ENCODE assay signal across 17 cellular contexts in genomic region chr4:126221717-126222116, GRCh38.
"Had no signal": no experiment of that assay in that cellular context is flagged by ENCODE, and none has a peak within 500 bp of the region (broad histone marks: within the 10 kb centered on the region; RNA-seq: fewer than 3 reads in every experiment).

No MANE protein-coding gene starts in this region.

- H3K4me3 ChIP-seq: dorsolateral prefrontal cortex, left lung, mucosa of descending colon, pancreas, tibial artery had no signal

- FAIRE-seq: colon, pancreas had no signal

- ATAC-seq: activated CD8-positive, alpha-beta memory T cell treated with anti-CD3 and anti-CD28 coated beads, Interleukin-2, amount 10 ng/mL, durations not matched to agents 7 days and 5 days; left lung; mucosa of descending colon; pancreas had no signal

- DNase-seq: activated CD4-positive, alpha-beta memory T cell treated with anti-CD3 and anti-CD28 coated beads, Interleukin-2, amount 10 ng/mL, durations not matched to agents 7 days and 5 days; activated CD4-positive, alpha-beta T cell treated with anti-CD3 and anti-CD28 coated beads for 48 hours; activated CD4-positive, CD25-positive, alpha-beta regulatory T cell; activated CD8-positive, alpha-beta memory T cell treated with anti-CD3 and anti-CD28 coated beads, Interleukin-2, amount 10 ng/mL, durations not matched to agents 7 days and 5 days; amygdala; dorsolateral prefrontal cortex; foreskin melanocyte; left lung; mucosa of descending colon; naive B cell; pancreas; stimulated activated CD4-positive, alpha-beta T cell treated with anti-CD3 and anti-CD28 coated beads, Interleukin-1b, Interleukin-23, amount 100 ng/mL, for 48 hours; stimulated activated CD8-positive, alpha-beta memory T cell treated with anti-CD3 and anti-CD28 coated beads, Interleukin-4, amount 100 ng/mL, for 48 hours; stimulated activated naive CD4-positive, alpha-beta T cell treated with Interleukin-2 at 50 U/mL for 16 hours; tibial artery had no signal

- H3K36me3 Mint-ChIP-seq: activated CD8-positive, alpha-beta memory T cell treated with anti-CD3 and anti-CD28 coated beads, Interleukin-2, amount 10 ng/mL, durations not matched to agents 7 days and 5 days; activated naive CD8-positive, alpha-beta T cell; naive B cell had no signal

- H3K27ac Mint-ChIP-seq: activated CD4-positive, alpha-beta memory T cell treated with anti-CD3 and anti-CD28 coated beads, Interleukin-2, amount 10 ng/mL, durations not matched to agents 7 days and 5 days; activated CD8-positive, alpha-beta memory T cell treated with anti-CD3 and anti-CD28 coated beads, Interleukin-2, amount 10 ng/mL, durations not matched to agents 7 days and 5 days; activated naive CD8-positive, alpha-beta T cell; naive B cell had no signal

- H3K4me3 Mint-ChIP-seq: activated CD4-positive, alpha-beta memory T cell treated with anti-CD3 and anti-CD28 coated beads, Interleukin-2, amount 10 ng/mL, durations not matched to agents 7 days and 5 days; activated CD8-positive, alpha-beta memory T cell treated with anti-CD3 and anti-CD28 coated beads, Interleukin-2, amount 10 ng/mL, durations not matched to agents 7 days and 5 days; activated naive CD8-positive, alpha-beta T cell; naive B cell had no signal

- H3K27me3 Mint-ChIP-seq: activated CD4-positive, alpha-beta memory T cell treated with anti-CD3 and anti-CD28 coated beads, Interleukin-2, amount 10 ng/mL, durations not matched to agents 7 days and 5 days; activated CD8-positive, alpha-beta memory T cell treated with anti-CD3 and anti-CD28 coated beads, Interleukin-2, amount 10 ng/mL, durations not matched to agents 7 days and 5 days; activated naive CD8-positive, alpha-beta T cell; naive B cell had no signal

- H3K4me1 Mint-ChIP-seq: activated CD4-positive, alpha-beta memory T cell treated with anti-CD3 and anti-CD28 coated beads, Interleukin-2, amount 10 ng/mL, durations not matched to agents 7 days and 5 days; activated CD8-positive, alpha-beta memory T cell treated with anti-CD3 and anti-CD28 coated beads, Interleukin-2, amount 10 ng/mL, durations not matched to agents 7 days and 5 days; naive B cell had no signal
